9 cellular contexts compared by ENCODE assay signal in the genomic region with DNA sequence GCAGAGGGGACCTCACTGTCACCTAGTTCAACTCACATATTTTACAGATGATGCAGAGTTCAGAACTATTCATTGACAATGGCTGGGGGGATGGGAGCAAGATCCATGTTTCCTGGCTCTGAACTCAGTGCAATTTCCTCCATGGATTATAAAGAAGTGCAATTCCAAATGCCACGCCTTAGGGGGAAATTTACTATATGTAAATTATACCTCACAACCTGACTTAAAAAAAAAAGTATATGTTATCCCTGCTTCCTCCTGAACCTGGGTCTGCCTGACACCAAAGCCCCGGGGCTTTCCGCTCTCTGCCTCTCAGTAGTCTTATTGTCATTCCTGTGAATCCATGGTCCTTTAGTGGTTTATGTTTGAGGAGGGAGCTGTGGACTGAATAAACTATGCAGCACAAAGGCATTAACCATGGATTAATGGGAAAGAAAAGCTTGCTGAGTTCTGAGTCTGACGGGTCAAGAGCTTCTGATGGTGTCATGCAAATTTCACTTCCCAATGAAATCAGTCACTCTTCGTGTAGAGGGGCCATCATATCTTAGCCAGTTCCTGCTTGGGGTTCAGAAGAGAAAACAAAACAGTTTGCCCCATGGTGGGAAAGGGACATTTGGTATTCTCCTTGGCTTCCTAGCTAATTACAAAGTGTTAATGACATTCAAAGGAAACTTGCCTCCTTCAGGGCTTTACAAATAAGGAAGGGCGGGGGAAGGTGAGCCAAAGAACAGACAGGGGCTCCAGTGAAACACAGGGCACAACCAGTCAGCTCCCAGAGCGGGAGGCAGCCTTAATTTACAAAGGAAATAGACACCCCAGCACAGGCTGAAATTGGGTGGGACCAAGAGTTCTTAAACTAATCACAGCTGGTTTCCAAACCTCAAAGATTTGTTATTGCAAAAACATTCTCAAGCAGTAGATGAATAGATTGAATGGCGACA. TPM values are rescaled to one million over a fixed set of nuclear protein-coding genes. Genes with fewer than 3 reads are reported as not detected.
A peak's percentile ranks its signal among the peaks of the same experiment; 100 is the strongest.
DNase-seq lines count a peak whose midpoint lies in the region; ATAC-seq and TF ChIP-seq lines count a peak whose summit lies in the region.
"Had no signal": no experiment of that assay in that cellular context is flagged by ENCODE, and none has a peak within 500 bp of the region (broad histone marks: within the 10 kb centered on the region; RNA-seq: fewer than 3 reads in every experiment).

No MANE protein-coding gene starts in this region.

- H3K27ac Mint-ChIP-seq in activated naive CD8-positive, alpha-beta T cell treated with anti-CD3 and anti-CD28 coated beads, Interleukin-2, amount 50 U/mL, for 24 hours: peak overlapping the region; percentile 78

- intact Hi-C loops in heart left ventricle (cut with DNase I): loop anchor here in 4 of 10 donors (2.0 to 10.0 kb wide), 4 partner anchors 39 to 65 kb away; a partner anchor contains a TSS
- intact Hi-C loops in Right ventricle myocardium inferior (cut with DNase I): loop anchor here (5.0 kb wide), 1 partner anchor 38 kb away; no protein-coding TSS in a partner anchor
- intact Hi-C loops in left colon (cut with DNase I, micrococcal nuclease): no loop called here

- peaks cover 64% of the 10 kb centered on the region for H3K4me1 Mint-ChIP-seq in activated naive CD8-positive, alpha-beta T cell treated with anti-CD3 and anti-CD28 coated beads, Interleukin-2, amount 50 U/mL, for 24 hours

- no peak for TF ChIP-seq POLR2A in heart left ventricle (IDR thresholded peaks at IDR 0.05)

- H3K27me3 ChIP-seq in heart left ventricle: peaks cover 0 to 13% (median 0%) of the 10 kb centered on the region in 9 donors

- H3K9me3 ChIP-seq in heart left ventricle: no peaks in the 10 kb centered on the region

- 40 to 57% (median 47%) methylated on average over 8 of the region's 8 CpGs for WGBS in heart left ventricle, 4 donors

- DNase-seq in heart left ventricle (peak in 1 of 5 donors; percentile 22), Right ventricle myocardium inferior (ENCODE audit: missing footprints) (no peak), left colon (peak; percentile 59 to 61), NCI-H187 treated with DMSO at 0.1 percent for 48 hours (lab: John Stamatoyannopoulos, UW) (no peak), nucleus accumbens (lab: John Stamatoyannopoulos, UW) (no peak)
- no peak for DNase-seq in activated naive CD8-positive, alpha-beta T cell treated with anti-CD3 and anti-CD28 coated beads, Interleukin-2, amount 50 U/mL, for 24 hours

- H3K27me3 Mint-ChIP-seq in activated naive CD8-positive, alpha-beta T cell treated with anti-CD3 and anti-CD28 coated beads, Interleukin-2, amount 50 U/mL, for 24 hours: no peaks in the 10 kb centered on the region

- H3K9me3 Mint-ChIP-seq in activated naive CD8-positive, alpha-beta T cell treated with anti-CD3 and anti-CD28 coated beads, Interleukin-2, amount 50 U/mL, for 24 hours: no peaks in the 10 kb centered on the region

- H3K4me1 ChIP-seq in heart left ventricle: peaks cover 0 to 37% (median 13%) of the 10 kb centered on the region in 12 donors

- no peaks in the 10 kb centered on the region for H3K36me3 ChIP-seq in heart left ventricle

- TF ChIP-seq CTCF in heart left ventricle (IDR thresholded peaks at IDR 0.05): no peak

- no peak overlapping the region for H3K4me3 ChIP-seq in heart left ventricle

- peak overlapping the region; percentile 62 for H3K4me3 Mint-ChIP-seq in activated naive CD8-positive, alpha-beta T cell treated with anti-CD3 and anti-CD28 coated beads, Interleukin-2, amount 50 U/mL, for 24 hours

- ATAC-seq in heart left ventricle (peak in 3 of 4 donors; percentile 61 to 77 (median 68)), Right ventricle myocardium inferior (no peak), left colon (peak; percentile 90), HG03520 (IDR thresholded peaks at IDR 0.05; ENCODE audit: unreplicated experiment) (no peak), GM18520 (IDR thresholded peaks at IDR 0.05; ENCODE audit: unreplicated experiment) (no peak)
- ATAC-seq in activated naive CD8-positive, alpha-beta T cell treated with anti-CD3 and anti-CD28 coated beads, Interleukin-2, amount 50 U/mL, for 24 hours: no peak

- H3K36me3 Mint-ChIP-seq in activated naive CD8-positive, alpha-beta T cell treated with anti-CD3 and anti-CD28 coated beads, Interleukin-2, amount 50 U/mL, for 24 hours (ENCODE audit: low read depth): no peaks in the 10 kb centered on the region

- H3K27ac ChIP-seq in heart left ventricle: peak overlapping the region; percentile 43 to 84 (median 70)
- H3K27ac ChIP-seq: HL-60 had no signal

RNA-seq across cellular contexts. Expression of a gene that starts 14.3 kb away (rescaled TPM):
- 1 to 10 TPM in 1 of 9 donors, under 1 TPM in 5, not detected in 3; 0.20 to 2.6 (median 0.34) TPM for total RNA-seq in heart left ventricle
- polyA plus RNA-seq in heart left ventricle: not detected
- total RNA-seq in Right ventricle myocardium inferior: 0.38 TPM
- total RNA-seq in left colon: under 1 TPM; 0.09 to 0.17 TPM

RNA-seq across cellular contexts. Expression of a gene that starts 55.2 kb away (rescaled TPM):
- total RNA-seq in heart left ventricle (1,000 to 10,000 TPM in 4 of 9 donors, 100 to 1,000 TPM in 5; 689 to 3,543 (median 935) TPM), Right ventricle myocardium inferior (1,134 TPM), left colon (1,000 to 10,000 TPM; 4,840 to 5,007 TPM)
- 1,000 to 10,000 TPM; 1,893 to 1,976 TPM for polyA plus RNA-seq in heart left ventricle

Comparison
In these comparisons a context has a peak if more than half of its experiments do, and no peak if none do; other contexts are left out.
1. ATAC-seq: peak in heart left ventricle (3 of 4) and left colon (single experiment); none in Right ventricle myocardium inferior (single experiment), activated naive CD8-positive, alpha-beta T cell treated with anti-CD3 and anti-CD28 coated beads, Interleukin-2, amount 50 U/mL, for 24 hours (single experiment), HG03520 (single experiment) and GM18520 (single experiment).
2. DNase-seq: peak in left colon (2 of 2); none in Right ventricle myocardium inferior (single experiment), activated naive CD8-positive, alpha-beta T cell treated with anti-CD3 and anti-CD28 coated beads, Interleukin-2, amount 50 U/mL, for 24 hours (single experiment), NCI-H187 treated with DMSO at 0.1 percent for 48 hours (single experiment) and nucleus accumbens (0 of 56).